ENCODE assay signal across 8 cellular contexts in genomic region chr1:89855413-89856123, GRCh38. TPM values are rescaled to one million over a fixed set of nuclear protein-coding genes. Genes with fewer than 3 reads are reported as not detected.
DNase-seq lines count a peak whose midpoint lies in the region; ATAC-seq, FAIRE-seq and TF ChIP-seq lines count a peak whose summit lies in the region.

No MANE protein-coding gene starts in this region.

- in situ Hi-C loops in GM13977 (cut with MboI; ENCODE audit: low pct_unique_long_range_greater_than_20kb, low sequenced_read_pairs, unreplicated experiment) = no loop called here

- no peak for TF ChIP-seq POLR2A in H54 (IDR thresholded peaks at IDR 0.05; ENCODE audit: low read depth, low read length)

- TF ChIP-seq CTCF in GM13977 (IDR thresholded peaks at IDR 0.05; ENCODE audit: extremely low read depth, insufficient read depth, missing control alignments) = no peak

- DNase-seq in GM13977 (ENCODE audit: low spot score) (peak; percentile 52), H54 (ENCODE audit: insufficient read length, low spot score) (no peak), OCI-M1 (lab: John Stamatoyannopoulos, UW) (peak; percentile 38), hepatic stellate cell (ENCODE audit: low spot score) (peak; percentile 30), NCI-H146 (lab: John Stamatoyannopoulos, UW) (no peak), GM19240 (ENCODE audit: insufficient read length, low spot score) (no peak), H7 (no peak)

- FAIRE-seq in H54 (lab: Jason Lieb, UNC) = peak; percentile 85

- ATAC-seq in HG03045 (IDR thresholded peaks at IDR 0.05; ENCODE audit: unreplicated experiment) = no peak

- no peaks in the 10 kb centered on the region for H3K27me3 ChIP-seq in H7 (ENCODE audit: control insufficient read depth, insufficient read depth, low read length)

- H3K4me3 ChIP-seq in H7 (ENCODE audit: insufficient read depth, low read depth, low read length) = no peak overlapping the region

- H3K36me3 ChIP-seq in H7 (replicated peaks; ENCODE audit: control insufficient read depth, insufficient read depth, low read length) = peaks cover 9% of the 10 kb centered on the region

RNA-seq across cellular contexts. Expression of gene LRRC8D, which starts 34.7 kb away (rescaled TPM):
- total RNA-seq in H7 (2014; rRNA removed; shearing (Covaris generic)) = 44.9 and 46.7 TPM in 2 replicates

Comparison
In these comparisons a context has a peak if more than half of its experiments do, and no peak if none do; other contexts are left out.
1. DNase-seq: peak in GM13977 (single experiment), OCI-M1 (single experiment) and hepatic stellate cell (single experiment); none in H54 (single experiment), NCI-H146 (single experiment), GM19240 (single experiment) and H7 (single experiment).